ENCODE assay signal across 1 cellular context in genomic region chr9:32955655-32956478, GRCh38.
TF ChIP-seq lines count a peak whose summit lies in the region.

No MANE protein-coding gene starts in this region.

TF ChIP-seq in endothelial cell of umbilical vein, 7 proteins besides CTCF, POLR2A, EP300 and RAD21:
- TF ChIP-seq GATA2 (IDR thresholded peaks at IDR 0.05; ENCODE audit: insufficient read depth, insufficient read length, low read depth, low read length) (no peak), FOS (IDR thresholded peaks at IDR 0.05; ENCODE audit: borderline replicate concordance, insufficient read depth, low read length) (no peak), EZH2 (IDR thresholded peaks at IDR 0.05; ENCODE audit: borderline replicate concordance, low read depth, low read length, severe bottlenecking) (no peak), MYC (IDR thresholded peaks at IDR 0.05; ENCODE audit: low read depth, low read length) (no peak), JUN (IDR thresholded peaks at IDR 0.05; ENCODE audit: borderline replicate concordance, insufficient read depth, insufficient read length, low read depth) (no peak)
- TF ChIP-seq, protein P1, sequence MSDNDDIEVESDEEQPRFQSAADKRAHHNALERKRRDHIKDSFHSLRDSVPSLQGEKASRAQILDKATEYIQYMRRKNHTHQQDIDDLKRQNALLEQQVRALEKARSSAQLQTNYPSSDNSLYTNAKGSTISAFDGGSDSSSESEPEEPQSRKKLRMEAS (IDR thresholded peaks at IDR 0.05; ENCODE audit: insufficient read depth, insufficient read length) = no peak
